ENCODE assay signal across 8 cellular contexts in genomic region chr19:19515764-19516519, GRCh38. TPM values are rescaled to one million over a fixed set of nuclear protein-coding genes. Genes with fewer than 3 reads are reported as not detected.
DNase-seq lines count a peak whose midpoint lies in the region; ATAC-seq and TF ChIP-seq lines count a peak whose summit lies in the region.

TSS of gene NDUFA13 (plus strand) at chr19:19516225. CDS start at chr19:19516239, 14 bp downstream.

- TF ChIP-seq CTCF in activated B cell treated with CpG ODN at 0.5 μM for 24 hours (IDR thresholded peaks at IDR 0.05) = no peak
- no peak for TF ChIP-seq CTCF in cardiac fibroblast (IDR thresholded peaks at IDR 0.05; ENCODE audit: low read depth, low read length)
- peak in 2 of 11 experiments; percentile 1 to 10 for TF ChIP-seq CTCF in spleen (IDR thresholded peaks at IDR 0.05 in 8 of 11, conservative IDR thresholded peaks at IDR 0.05 in 3 of 11)

- H3K4me3 ChIP-seq in cardiac fibroblast (replicated peaks in 1 of 2; ENCODE audit: low read depth in 2 of 2, low read length in 2 of 2) (peak within 1 kb of the TSS; percentile 74 to 85), spleen (peak within 1 kb of the TSS; percentile 63 to 88 (median 84))

- peak within 1 kb of the TSS; percentile 93 for H3K27ac Mint-ChIP-seq in activated B cell treated with CpG ODN at 0.5 μM for 24 hours

- peaks cover 0 to 11% (median 0%) of the 10 kb centered on the region in 8 donors for H3K9me3 ChIP-seq in spleen

- peak; percentile 88 for ATAC-seq in GM19023 (IDR thresholded peaks at IDR 0.05; ENCODE audit: unreplicated experiment)
- peak; percentile 90 for ATAC-seq in HG03196 (IDR thresholded peaks at IDR 0.05; ENCODE audit: unreplicated experiment)
- ATAC-seq in activated B cell treated with CpG ODN at 0.5 μM for 24 hours (ENCODE audit: low read depth) = peak; percentile 90

- peaks cover 38% of the 10 kb centered on the region for H3K4me1 Mint-ChIP-seq in activated B cell treated with CpG ODN at 0.5 μM for 24 hours

- DNase-seq in AG08395 (ENCODE audit: low spot score) (peak; percentile 93), NCI-H345 (lab: John Stamatoyannopoulos, UW) (peak; percentile 85), activated B cell treated with CpG ODN at 0.5 μM for 24 hours (peak; percentile 97), cardiac fibroblast (ENCODE audit: low read depth in 2 of 2) (peak; percentile 94 to 96), iris pigment epithelial cell (ENCODE audit: low read depth) (peak; percentile 92), spleen (peak; percentile 96)

- intact Hi-C loops in activated B cell treated with CpG ODN at 0.5 μM for 24 hours (cut with micrococcal nuclease) (loop anchor here (1.0 to 5.0 kb wide), 8 partner anchors 102 to 1506 kb away; partner anchors contain the start of genes BORCS8, GMIP, MAU2 and PBX4), spleen (cut with DNase I; ENCODE audit: low total_unique reads) (no loop called here)

- POLR2A ChIA-PET in activated B cell treated with CpG ODN at 0.5 μM for 24 hours (lab: Charles Lee) = interaction anchor here (0.5 to 2.1 kb wide), 28 partner anchors 9 to 1990 kb away, joined by 3 to 12 read pairs (median 4); partner anchors contain the start of genes ATP13A1, BORCS8, GATAD2A and NR2C2AP

- peaks cover 0 to 21% (median 9%) of the 10 kb centered on the region in 6 donors for H3K36me3 ChIP-seq in spleen

- CTCF ChIA-PET in activated B cell treated with CpG ODN at 0.5 μM for 24 hours (lab: Charles Lee) = interaction anchor here (1.0 to 1.5 kb wide), 2 partner anchors 17 to 110 kb away, joined by 4 to 5 read pairs; partner anchors contain the start of gene GATAD2A

- H3K4me3 Mint-ChIP-seq in activated B cell treated with CpG ODN at 0.5 μM for 24 hours = peak within 1 kb of the TSS; percentile 95

- H3K27ac ChIP-seq in spleen = peak within 1 kb of the TSS; percentile 63 to 94 (median 89)

- H3K9me3 Mint-ChIP-seq in activated B cell treated with CpG ODN at 0.5 μM for 24 hours = no peaks in the 10 kb centered on the region

- peaks cover 15 to 63% (median 47%) of the 10 kb centered on the region in 6 donors for H3K4me1 ChIP-seq in spleen

- WGBS in spleen, 5 donors = 4 to 8% (median 4%) methylated on average over 20 to 57 of the region's 57 CpGs

- H3K27me3 Mint-ChIP-seq in activated B cell treated with CpG ODN at 0.5 μM for 24 hours = no peaks in the 10 kb centered on the region

- H3K36me3 Mint-ChIP-seq in activated B cell treated with CpG ODN at 0.5 μM for 24 hours (ENCODE audit: low read depth) = peaks cover 24% of the 10 kb centered on the region

- no peaks in the 10 kb centered on the region for H3K27me3 ChIP-seq in spleen (replicated peaks in 1 of 7)

- TF ChIP-seq POLR2A in spleen (IDR thresholded peaks at IDR 0.05) = peak in 1 of 3 donors; percentile 40

RNA-seq across cellular contexts. Expression of gene NDUFA13, which starts in this region (rescaled TPM):
- total RNA-seq in activated B cell treated with CpG ODN at 0.5 μM for 24 hours (294 and 317 TPM in 2 replicates), spleen (100 to 1,000 TPM in 4 of 7 donors, 10 to 100 TPM in 3; 24.0 to 216 (median 182) TPM)
- polyA plus RNA-seq in spleen = 100 to 1,000 TPM; 203 to 224 (median 204) TPM

Comparison
In these comparisons a context has a peak if more than half of its experiments do, and no peak if none do; other contexts are left out.
1. Peak in every context shown above with its lines: DNase-seq, ATAC-seq, H3K4me3 ChIP-seq and H3K27ac ChIP-seq.